In genomic region chr14:54316652-54317051, GRCh38 we compare ENCODE assay signal across 24 cellular contexts.
"Had no signal": no experiment of that assay in that cellular context is flagged by ENCODE, and none has a peak within 500 bp of the region (broad histone marks: within the 10 kb centered on the region; RNA-seq: fewer than 3 reads in every experiment).

No MANE protein-coding gene starts in this region.

- H3K27me3 ChIP-seq: SJSA1 had no signal

- H3K9me3 ChIP-seq: SJSA1 had no signal

- H3K4me2 ChIP-seq: KMS-11 had no signal

- ATAC-seq: K562 had no signal

- DNase-seq: Kasumi-1, MV-4-11, NCI-H1048, NCI-H1105, NCI-H1417, NCI-H1436 treated with DMSO at 0.1 percent for 48 hours, NCI-H1694, NCI-H187 treated with DMSO at 0.1 percent for 48 hours, NCI-H2029 treated with DMSO at 0.1 percent for 48 hours, NCI-H2171 treated with DMSO at 0.1 percent for 48 hours, NCI-H345, NCI-H446 treated with DMSO at 0.1 percent for 48 hours, NCI-H510A treated with DMSO at 0.1 percent for 48 hours, NCI-H526, Right ventricle myocardium superior, RPMI8226, SIG-M5 had no signal

- H3K36me3 ChIP-seq: SJSA1 had no signal

- H3K36me3 Mint-ChIP-seq: IgD-negative memory B cell had no signal

- H3K27ac ChIP-seq: HL-60, KMS-11, SJSA1, SK-N-MC had no signal

- H3K9ac ChIP-seq: KMS-11 had no signal

- H3K4me3 Mint-ChIP-seq: IgD-negative memory B cell had no signal

- FAIRE-seq: K562, RCC 7860 had no signal

- H3K27ac Mint-ChIP-seq: IgD-negative memory B cell had no signal

- H3K4me3 ChIP-seq: K562, SJSA1, SK-N-MC had no signal
